Comparison of ENCODE assay signal across 14 cellular contexts in the genomic region with DNA sequence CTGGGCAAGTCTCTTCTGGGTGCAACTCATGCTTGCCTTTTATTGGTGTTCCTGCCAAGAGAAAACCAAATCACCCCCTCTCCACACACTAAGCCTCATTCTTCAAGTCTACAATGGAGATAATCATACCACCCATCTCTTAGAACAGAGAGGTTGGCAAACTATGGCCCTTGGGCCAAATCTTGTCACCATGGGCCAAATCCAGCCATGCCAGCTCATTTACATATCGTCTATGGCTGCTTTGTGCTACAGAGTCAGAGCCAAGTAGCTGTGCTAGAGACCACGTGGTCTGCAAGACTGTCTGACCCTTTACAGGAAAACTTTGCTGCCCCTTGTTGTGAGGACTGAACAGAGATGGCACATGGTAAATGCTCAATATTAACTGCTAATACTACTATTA.
"Had no signal": no experiment of that assay in that cellular context is flagged by ENCODE, and none has a peak within 500 bp of the region (broad histone marks: within the 10 kb centered on the region; RNA-seq: fewer than 3 reads in every experiment).

No MANE protein-coding gene starts in this region.

- H3K27me3 ChIP-seq: esophagus muscularis mucosa had no signal

- H3K4me3 Mint-ChIP-seq: activated B cell treated with CpG ODN at 0.5 μM for 24 hours; activated CD4-positive, alpha-beta T cell treated with anti-CD3 and anti-CD28 coated beads, Interleukin-2, amount 10 ng/mL, durations not matched to agents 24 days and 14 days; activated naive CD4-positive, alpha-beta T cell treated with anti-CD3 and anti-CD28 coated beads, Interleukin-2, amount 10 ng/mL, durations not matched to agents 7 days and 5 days; activated T-helper 17 cell treated with anti-CD3 and anti-CD28 coated beads, Interleukin-2, amount 50 U/mL, for 72 hours; brain; natural killer cell treated with Interleukin-12 subunit alpha and Interleukin-12 subunit beta and Interleukin-15 and Interleukin-18, amount 100 ng/mL, for 72 hours; stimulated activated naive CD8-positive, alpha-beta T cell treated with anti-CD3 and anti-CD28 coated beads, Interleukin-15, Interleukin-2, amounts not matched to agents 100 ng/mL and 50 ng/mL, for 24 hours had no signal

- H3K36me3 Mint-ChIP-seq: activated naive CD4-positive, alpha-beta T cell treated with anti-CD3 and anti-CD28 coated beads, Interleukin-2, amount 10 ng/mL, durations not matched to agents 7 days and 5 days; brain; natural killer cell treated with Interleukin-12 subunit alpha and Interleukin-12 subunit beta and Interleukin-15 and Interleukin-18, amount 100 ng/mL, for 72 hours had no signal

- H3K9me3 Mint-ChIP-seq: natural killer cell treated with Interleukin-12 subunit alpha and Interleukin-12 subunit beta and Interleukin-15 and Interleukin-18, amount 100 ng/mL, for 72 hours had no signal

- H3K4me1 Mint-ChIP-seq: activated B cell treated with CpG ODN at 0.5 μM for 24 hours; activated CD4-positive, alpha-beta T cell treated with anti-CD3 and anti-CD28 coated beads, Interleukin-2, amount 10 ng/mL, durations not matched to agents 24 days and 14 days; activated naive CD4-positive, alpha-beta T cell treated with anti-CD3 and anti-CD28 coated beads, Interleukin-2, amount 10 ng/mL, durations not matched to agents 7 days and 5 days; activated T-helper 17 cell treated with anti-CD3 and anti-CD28 coated beads, Interleukin-2, amount 50 U/mL, for 72 hours had no signal

- H3K4me1 ChIP-seq: adrenal gland had no signal

- DNase-seq: activated B cell treated with CpG ODN at 0.5 μM for 24 hours; activated CD4-positive, alpha-beta T cell treated with anti-CD3 and anti-CD28 coated beads, Interleukin-2, amount 10 ng/mL, durations not matched to agents 24 days and 14 days; activated naive CD4-positive, alpha-beta T cell treated with anti-CD3 and anti-CD28 coated beads, Interleukin-2, amount 10 ng/mL, durations not matched to agents 7 days and 5 days; adrenal gland; cerebellar nuclear complex; stimulated activated CD4-positive, alpha-beta T cell treated with anti-CD3 and anti-CD28 coated beads, Interleukin-4, amount 100 ng/mL, for 1 hour; stimulated activated CD8-positive, alpha-beta memory T cell treated with anti-CD3 and anti-CD28 coated beads, Interleukin-4, amount 100 ng/mL, for 48 hours; T-helper 2 cell had no signal

- H3K36me3 ChIP-seq: adrenal gland, esophagus muscularis mucosa had no signal

- H3K27ac Mint-ChIP-seq: activated B cell treated with CpG ODN at 0.5 μM for 24 hours; activated CD4-positive, alpha-beta T cell treated with anti-CD3 and anti-CD28 coated beads, Interleukin-2, amount 10 ng/mL, durations not matched to agents 24 days and 14 days; activated naive CD4-positive, alpha-beta T cell treated with anti-CD3 and anti-CD28 coated beads, Interleukin-2, amount 10 ng/mL, durations not matched to agents 7 days and 5 days; activated T-helper 17 cell treated with anti-CD3 and anti-CD28 coated beads, Interleukin-2, amount 50 U/mL, for 72 hours; natural killer cell treated with Interleukin-12 subunit alpha and Interleukin-12 subunit beta and Interleukin-15 and Interleukin-18, amount 100 ng/mL, for 72 hours; stimulated activated naive CD8-positive, alpha-beta T cell treated with anti-CD3 and anti-CD28 coated beads, Interleukin-15, Interleukin-2, amounts not matched to agents 100 ng/mL and 50 ng/mL, for 24 hours had no signal

- H3K4me3 ChIP-seq: adrenal gland, esophagus muscularis mucosa, lung had no signal

- H3K27ac ChIP-seq: adrenal gland, esophagus muscularis mucosa had no signal

- ATAC-seq: activated T-helper 17 cell treated with anti-CD3 and anti-CD28 coated beads, Interleukin-2, amount 50 U/mL, for 72 hours; natural killer cell treated with Interleukin-12 subunit alpha and Interleukin-12 subunit beta and Interleukin-15 and Interleukin-18, amount 100 ng/mL, for 72 hours had no signal

- H3K9me3 ChIP-seq: adrenal gland had no signal
